Comparison of ENCODE assay signal across 18 cellular contexts in genomic region chr14:61451891-61452400, GRCh38.
A peak's percentile ranks its signal among the peaks of the same experiment; 100 is the strongest.
DNase-seq lines count a peak whose midpoint lies in the region; ATAC-seq and TF ChIP-seq lines count a peak whose summit lies in the region.
"Had no signal": no experiment of that assay in that cellular context is flagged by ENCODE, and none has a peak within 500 bp of the region (broad histone marks: within the 10 kb centered on the region; RNA-seq: fewer than 3 reads in every experiment).

No MANE protein-coding gene starts in this region.

- no peaks in the 10 kb centered on the region for H3K36me3 ChIP-seq in hepatocyte (replicated peaks; ENCODE audit: insufficient read depth, low read depth)
- H3K36me3 ChIP-seq: adrenal gland, ovary, sigmoid colon had no signal

- POLR2A ChIA-PET in T-cell (lab: Charles Lee): interaction anchor here (0.5 to 1.1 kb wide), 5 partner anchors 19 to 178 kb away, joined by 3 to 20 read pairs (median 3); no protein-coding TSS in a partner anchor

- TF ChIP-seq CTCF in hepatocyte (IDR thresholded peaks at IDR 0.05; ENCODE audit: poor library complexity): no peak

- H4K20me1 ChIP-seq in hepatocyte (ENCODE audit: insufficient read depth, poor library complexity, severe bottlenecking): no peaks in the 10 kb centered on the region

- no peak overlapping the region for H3K4me3 ChIP-seq in hepatocyte
- H3K4me3 ChIP-seq: adrenal gland, lower lobe of right lung, ovary, sigmoid colon had no signal

- H3K79me2 ChIP-seq in hepatocyte: no peaks in the 10 kb centered on the region

- H3K9me3 Mint-ChIP-seq in activated CD8-positive, alpha-beta memory T cell treated with anti-CD3 and anti-CD28 coated beads, Interleukin-2, amount 10 ng/mL, durations not matched to agents 7 days and 5 days (ENCODE audit: low read depth): no peaks in the 10 kb centered on the region
- no peaks in the 10 kb centered on the region for H3K9me3 Mint-ChIP-seq in T-cell
- no peaks in the 10 kb centered on the region for H3K9me3 Mint-ChIP-seq in activated naive CD8-positive, alpha-beta T cell treated with anti-CD3 and anti-CD28 coated beads, Interleukin-2, amount 50 U/mL, for 24 hours
- H3K9me3 Mint-ChIP-seq in stimulated activated naive CD8-positive, alpha-beta T cell treated with anti-CD3 and anti-CD28 coated beads, Interleukin-15, Interleukin-2, amounts not matched to agents 100 ng/mL and 50 ng/mL, for 24 hours: no peaks in the 10 kb centered on the region

- peak; percentile 8 for ATAC-seq in activated CD8-positive, alpha-beta memory T cell treated with anti-CD3 and anti-CD28 coated beads, Interleukin-2, amount 10 ng/mL, durations not matched to agents 7 days and 5 days
- ATAC-seq in T-cell (replicated peaks in 1 of 4) (peak in 2 of 4 experiments; percentile 7 to 15), sciatic nerve (no peak), HG02938 (IDR thresholded peaks at IDR 0.05; ENCODE audit: unreplicated experiment) (no peak)
- no peak for ATAC-seq in activated naive CD8-positive, alpha-beta T cell treated with anti-CD3 and anti-CD28 coated beads, Interleukin-2, amount 50 U/mL, for 24 hours

- no peaks in the 10 kb centered on the region for H3K4me1 ChIP-seq in hepatocyte (ENCODE audit: insufficient read depth)
- H3K4me1 ChIP-seq: adrenal gland, sigmoid colon had no signal

- no peaks in the 10 kb centered on the region for H3K9me3 ChIP-seq in hepatocyte (ENCODE audit: low read depth)
- H3K9me3 ChIP-seq: adrenal gland, lower lobe of right lung, ovary, sigmoid colon had no signal

- no peak overlapping the region for H3K4me2 ChIP-seq in hepatocyte

- no peak for DNase-seq in activated CD8-positive, alpha-beta memory T cell treated with anti-CD3 and anti-CD28 coated beads, Interleukin-2, amount 10 ng/mL, durations not matched to agents 7 days and 5 days
- DNase-seq in activated CD8-positive, alpha-beta memory T cell treated with anti-CD3 and anti-CD28 coated beads, Interleukin-2, amount 50 U/mL, for 48 hours: no peak
- no peak for DNase-seq in T-cell
- no peak for DNase-seq in activated naive CD8-positive, alpha-beta T cell treated with anti-CD3 and anti-CD28 coated beads, Interleukin-2, amount 50 U/mL, for 24 hours
- DNase-seq in sciatic nerve (ENCODE audit: low spot score): no peak
- DNase-seq in hepatocyte (ENCODE audit: low spot score): no peak
- DNase-seq: adrenal gland, DMS79, foreskin fibroblast, hippocampal formation, islet precursor cell, lower lobe of right lung, NCI-H1105, NCI-H510A, ovary, sigmoid colon had no signal

- WGBS in hepatocyte (ENCODE audit: low lambda C conversion rate, missing lambda C conversion rate): 95% methylated on average over 6 of the region's 6 CpGs

- H2AFZ ChIP-seq in hepatocyte: no peak overlapping the region

- no peaks in the 10 kb centered on the region for H3K27me3 Mint-ChIP-seq in activated CD8-positive, alpha-beta memory T cell treated with anti-CD3 and anti-CD28 coated beads, Interleukin-2, amount 10 ng/mL, durations not matched to agents 7 days and 5 days
- H3K27me3 Mint-ChIP-seq in T-cell: no peaks in the 10 kb centered on the region
- no peaks in the 10 kb centered on the region for H3K27me3 Mint-ChIP-seq in activated naive CD8-positive, alpha-beta T cell treated with anti-CD3 and anti-CD28 coated beads, Interleukin-2, amount 50 U/mL, for 24 hours
- no peaks in the 10 kb centered on the region for H3K27me3 Mint-ChIP-seq in stimulated activated naive CD8-positive, alpha-beta T cell treated with anti-CD3 and anti-CD28 coated beads, Interleukin-15, Interleukin-2, amounts not matched to agents 100 ng/mL and 50 ng/mL, for 24 hours

- H3K4me3 Mint-ChIP-seq in activated CD8-positive, alpha-beta memory T cell treated with anti-CD3 and anti-CD28 coated beads, Interleukin-2, amount 10 ng/mL, durations not matched to agents 7 days and 5 days: peak overlapping the region; percentile 54
- H3K4me3 Mint-ChIP-seq in T-cell: peak overlapping the region; percentile 43 to 74 (median 65)
- H3K4me3 Mint-ChIP-seq in activated naive CD8-positive, alpha-beta T cell treated with anti-CD3 and anti-CD28 coated beads, Interleukin-2, amount 50 U/mL, for 24 hours: peak overlapping the region; percentile 73
- peak overlapping the region; percentile 68 for H3K4me3 Mint-ChIP-seq in stimulated activated naive CD8-positive, alpha-beta T cell treated with anti-CD3 and anti-CD28 coated beads, Interleukin-15, Interleukin-2, amounts not matched to agents 100 ng/mL and 50 ng/mL, for 24 hours

- CTCF ChIA-PET in activated CD8-positive, alpha-beta memory T cell treated with anti-CD3 and anti-CD28 coated beads, Interleukin-2, amount 10 ng/mL, durations not matched to agents 7 days and 5 days (lab: Charles Lee): interaction anchor here (0.8 to 3.0 kb wide), 11 partner anchors 9 to 171 kb away, joined by 3 to 19 read pairs (median 5); partner anchors contain the start of gene TMEM30B
- CTCF ChIA-PET in T-cell (lab: Charles Lee): interaction anchor here (0.6 to 1.8 kb wide), 13 partner anchors 9 to 248 kb away, joined by 3 to 5 read pairs (median 3); partner anchors contain the start of gene PRKCH (in 1 of the 2)

- peaks cover 92% of the 10 kb centered on the region for H3K36me3 Mint-ChIP-seq in activated CD8-positive, alpha-beta memory T cell treated with anti-CD3 and anti-CD28 coated beads, Interleukin-2, amount 10 ng/mL, durations not matched to agents 7 days and 5 days
- H3K36me3 Mint-ChIP-seq in T-cell: peaks cover 76% of the 10 kb centered on the region
- peaks cover 87% of the 10 kb centered on the region for H3K36me3 Mint-ChIP-seq in activated naive CD8-positive, alpha-beta T cell treated with anti-CD3 and anti-CD28 coated beads, Interleukin-2, amount 50 U/mL, for 24 hours (ENCODE audit: low read depth)
- H3K36me3 Mint-ChIP-seq in stimulated activated naive CD8-positive, alpha-beta T cell treated with anti-CD3 and anti-CD28 coated beads, Interleukin-15, Interleukin-2, amounts not matched to agents 100 ng/mL and 50 ng/mL, for 24 hours (ENCODE audit: low read depth): peaks cover 91% of the 10 kb centered on the region

- H3K9me2 ChIP-seq in hepatocyte (replicated peaks; ENCODE audit: insufficient read depth): no peaks in the 10 kb centered on the region

- H3K27ac Mint-ChIP-seq in activated CD8-positive, alpha-beta memory T cell treated with anti-CD3 and anti-CD28 coated beads, Interleukin-2, amount 10 ng/mL, durations not matched to agents 7 days and 5 days: peak overlapping the region; percentile 94
- H3K27ac Mint-ChIP-seq in T-cell: peak overlapping the region; percentile 95
- peak overlapping the region; percentile 95 for H3K27ac Mint-ChIP-seq in activated naive CD8-positive, alpha-beta T cell treated with anti-CD3 and anti-CD28 coated beads, Interleukin-2, amount 50 U/mL, for 24 hours
- peak overlapping the region; percentile 97 for H3K27ac Mint-ChIP-seq in stimulated activated naive CD8-positive, alpha-beta T cell treated with anti-CD3 and anti-CD28 coated beads, Interleukin-15, Interleukin-2, amounts not matched to agents 100 ng/mL and 50 ng/mL, for 24 hours

- no peak overlapping the region for H3K27ac ChIP-seq in hepatocyte
- H3K27ac ChIP-seq: adrenal gland, lower lobe of right lung, ovary, sigmoid colon had no signal

- intact Hi-C loops in sciatic nerve (cut with DNase I): no loop called here

- no peaks in the 10 kb centered on the region for H3K27me3 ChIP-seq in hepatocyte
- H3K27me3 ChIP-seq: adrenal gland, ovary had no signal

- peaks cover 97% of the 10 kb centered on the region for H3K4me1 Mint-ChIP-seq in activated CD8-positive, alpha-beta memory T cell treated with anti-CD3 and anti-CD28 coated beads, Interleukin-2, amount 10 ng/mL, durations not matched to agents 7 days and 5 days
- H3K4me1 Mint-ChIP-seq in T-cell: peaks cover 98 to 100% (median 98%) of the 10 kb centered on the region in 3 donors
- H3K4me1 Mint-ChIP-seq in activated naive CD8-positive, alpha-beta T cell treated with anti-CD3 and anti-CD28 coated beads, Interleukin-2, amount 50 U/mL, for 24 hours: peaks cover 99% of the 10 kb centered on the region
- peaks cover 100% of the 10 kb centered on the region for H3K4me1 Mint-ChIP-seq in stimulated activated naive CD8-positive, alpha-beta T cell treated with anti-CD3 and anti-CD28 coated beads, Interleukin-15, Interleukin-2, amounts not matched to agents 100 ng/mL and 50 ng/mL, for 24 hours (ENCODE audit: low read depth)
